ENCODE assay signal across 9 cellular contexts in the genomic region with DNA sequence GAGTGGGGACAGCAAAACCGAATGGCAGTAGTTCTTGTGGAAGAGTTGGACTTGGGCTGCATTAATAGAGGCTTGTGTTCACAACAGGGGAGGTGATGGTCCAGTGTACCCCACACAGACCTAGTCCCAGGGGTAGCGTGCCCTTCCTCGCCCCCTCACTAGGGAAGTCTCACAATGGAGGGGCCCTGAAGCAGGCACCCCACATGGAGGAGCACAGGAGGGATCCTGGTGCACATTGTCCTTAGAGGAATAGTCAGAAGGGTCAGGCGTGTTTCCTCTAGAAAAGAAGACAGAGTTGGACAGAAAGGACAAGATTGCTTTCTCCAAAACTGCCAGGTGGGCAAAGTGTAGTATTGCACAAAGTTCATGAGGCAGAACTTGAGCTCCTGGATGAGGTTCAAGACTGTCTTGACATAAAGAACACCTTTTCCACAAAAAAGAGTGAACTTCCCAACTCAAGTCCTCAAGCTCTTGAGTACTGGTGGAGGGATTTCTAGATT. TPM values are rescaled to one million over a fixed set of nuclear protein-coding genes. Genes with fewer than 3 reads are reported as not detected.
A peak's percentile ranks its signal among the peaks of the same experiment; 100 is the strongest.
DNase-seq lines count a peak whose midpoint lies in the region; ATAC-seq, FAIRE-seq and TF ChIP-seq lines count a peak whose summit lies in the region.
"Had no signal": no experiment of that assay in that cellular context is flagged by ENCODE, and none has a peak within 500 bp of the region (broad histone marks: within the 10 kb centered on the region; RNA-seq: fewer than 3 reads in every experiment).

No MANE protein-coding gene starts in this region.

- H3K36me3 Mint-ChIP-seq in activated T-cell treated with anti-CD3 and anti-CD28 coated beads, Interleukin-2, amount 50 U/mL, for 72 hours (ENCODE audit: insufficient read depth in 2 of 2) = no peaks in the 10 kb centered on the region
- no peaks in the 10 kb centered on the region for H3K36me3 Mint-ChIP-seq in activated CD8-positive, alpha-beta T cell treated with anti-CD3 and anti-CD28 coated beads for 36 hours (ENCODE audit: low read depth)
- no peaks in the 10 kb centered on the region for H3K36me3 Mint-ChIP-seq in CD8-positive, alpha-beta T cell
- H3K36me3 Mint-ChIP-seq: activated naive CD4-positive, alpha-beta T cell treated with anti-CD3 and anti-CD28 coated beads, Interleukin-2, amount 50 U/mL, for 24 hours had no signal

- no peak for FAIRE-seq in HepG2 (lab: Jason Lieb, UNC)

- H3K4me2 ChIP-seq in HepG2 (ENCODE audit: low read depth, low read length) = peak overlapping the region; percentile 99

- WGBS in HepG2 (ENCODE audit: low lambda C conversion rate) = 73% methylated on average over 4 of the region's 4 CpGs

- TF ChIP-seq RAD21 in HepG2 (CRISPR knock-in tag; IDR thresholded peaks at IDR 0.05) = no peak

- TF ChIP-seq CTCF in activated CD8-positive, alpha-beta T cell treated with anti-CD3 and anti-CD28 coated beads for 36 hours (IDR thresholded peaks at IDR 0.05) = no peak
- TF ChIP-seq CTCF in HepG2 (CRISPR knock-in tag; IDR thresholded peaks at IDR 0.05) (no peak), upper lobe of right lung (IDR thresholded peaks at IDR 0.05) (no peak)
- no peak for TF ChIP-seq CTCF in CD8-positive, alpha-beta T cell (IDR thresholded peaks at IDR 0.05)

- peak in 1 of 2 donors; percentile 6 for ATAC-seq in activated T-cell treated with anti-CD3 and anti-CD28 coated beads, Interleukin-2, amount 50 U/mL, for 72 hours (replicated peaks in 1 of 2)
- peak; percentile 40 for ATAC-seq in activated CD8-positive, alpha-beta T cell treated with anti-CD3 and anti-CD28 coated beads for 36 hours
- ATAC-seq in HepG2 (no peak; the same call in 2 of the 3 replicates), upper lobe of right lung (no peak), GM18498 (IDR thresholded peaks at IDR 0.05; ENCODE audit: unreplicated experiment) (no peak)
- no peak for ATAC-seq in CD8-positive, alpha-beta T cell

- H3K4me3 ChIP-seq in HepG2 (replicated peaks in 1 of 3; ENCODE audit: insufficient read depth in 1 of 3, low read depth in 2 of 3, low read length in 3 of 3) (no peak overlapping the region), upper lobe of right lung (peak overlapping the region; percentile 25)
- no peak overlapping the region for H3K4me3 ChIP-seq in CD8-positive, alpha-beta T cell (ENCODE audit: low read depth, low read length)

- no peak for DNase-seq in activated T-cell treated with anti-CD3 and anti-CD28 coated beads, Interleukin-2, amount 50 U/mL, for 72 hours
- no peak for DNase-seq in activated T-cell treated with anti-CD3 and anti-CD28 coated beads, Interleukin-2, amount 50 U/mL, for 1 hour
- no peak for DNase-seq in activated CD8-positive, alpha-beta T cell treated with anti-CD3 and anti-CD28 coated beads for 36 hours
- DNase-seq in HepG2 (ENCODE audit: low spot score) (no peak), upper lobe of right lung (no peak), ureter (ENCODE audit: low spot score) (no peak)
- no peak for DNase-seq in CD8-positive, alpha-beta T cell

- intact Hi-C loops in activated CD8-positive, alpha-beta T cell treated with anti-CD3 and anti-CD28 coated beads for 36 hours (cut with micrococcal nuclease) = no loop called here
- intact Hi-C loops in HepG2 (cut with micrococcal nuclease; ENCODE audit: unreplicated experiment) = no loop called here
- intact Hi-C loops in upper lobe of right lung (cut with DNase I) = loop anchor here (2.0 to 5.0 kb wide), 2 partner anchors 51 to 258 kb away; no protein-coding TSS in a partner anchor
- intact Hi-C loops in CD8-positive, alpha-beta T cell (cut with DNase I, micrococcal nuclease) = loop anchor here (2.0 to 10.0 kb wide), 5 partner anchors 504 to 861 kb away; a partner anchor contains a TSS

- H3K27ac ChIP-seq in HepG2 (ENCODE audit: extremely low read length, insufficient read depth, low read length) = no peak overlapping the region
- peak overlapping the region; percentile 6 for H3K27ac ChIP-seq in upper lobe of right lung
- H3K27ac ChIP-seq in CD8-positive, alpha-beta T cell (ENCODE audit: low read depth, low read length) = no peak overlapping the region

- peaks cover 13% of the 10 kb centered on the region for H3K4me1 Mint-ChIP-seq in activated T-cell treated with anti-CD3 and anti-CD28 coated beads, Interleukin-2, amount 50 U/mL, for 72 hours (ENCODE audit: low read depth)
- H3K4me1 Mint-ChIP-seq in activated CD8-positive, alpha-beta T cell treated with anti-CD3 and anti-CD28 coated beads for 36 hours (ENCODE audit: low read depth) = peaks cover 5% of the 10 kb centered on the region
- peaks cover 10% of the 10 kb centered on the region for H3K4me1 Mint-ChIP-seq in CD8-positive, alpha-beta T cell (ENCODE audit: low read depth)

- no peak overlapping the region for H3K27ac Mint-ChIP-seq in activated T-cell treated with anti-CD3 and anti-CD28 coated beads, Interleukin-2, amount 50 U/mL, for 72 hours
- no peak overlapping the region for H3K27ac Mint-ChIP-seq in activated CD8-positive, alpha-beta T cell treated with anti-CD3 and anti-CD28 coated beads for 36 hours
- H3K27ac Mint-ChIP-seq in CD8-positive, alpha-beta T cell = no peak overlapping the region
- H3K27ac Mint-ChIP-seq: activated naive CD4-positive, alpha-beta T cell treated with anti-CD3 and anti-CD28 coated beads, Interleukin-2, amount 50 U/mL, for 24 hours had no signal

- TF ChIP-seq EP300 in HepG2 (IDR thresholded peaks at IDR 0.05; ENCODE audit: low read depth in 2 of 2, low read length in 2 of 2) (no peak), HepG2 (CRISPR knock-in tag; IDR thresholded peaks at IDR 0.05; ENCODE audit: borderline replicate concordance) (no peak)

- no peaks in the 10 kb centered on the region for H3K79me2 ChIP-seq in HepG2 (ENCODE audit: insufficient read depth, low read length)

- no peaks in the 10 kb centered on the region for H3K27me3 ChIP-seq in HepG2 (ENCODE audit: control insufficient read depth in 1 of 2, insufficient read depth in 2 of 2, low read length in 2 of 2)
- no peaks in the 10 kb centered on the region for H3K27me3 ChIP-seq in upper lobe of right lung
- no peaks in the 10 kb centered on the region for H3K27me3 ChIP-seq in CD8-positive, alpha-beta T cell (ENCODE audit: insufficient read depth, low read length)

- TF ChIP-seq POLR2A in HepG2 (IDR thresholded peaks at IDR 0.05; ENCODE audit: insufficient read depth in 1 of 2, low read depth in 2 of 2, low read length in 2 of 2) = peak in 1 of 2 experiments; percentile 25; a peak in 1 of 4 replicates

- H3K9ac ChIP-seq in HepG2 (ENCODE audit: insufficient read depth, low read depth, low read length) = no peak overlapping the region

- peaks cover 13 to 26% of the 10 kb centered on the region in 2 experiments for H3K36me3 ChIP-seq in HepG2 (replicated peaks in 1 of 2; ENCODE audit: control insufficient read depth in 1 of 2, insufficient read depth in 2 of 2, low read length in 2 of 2)
- peaks cover 38% of the 10 kb centered on the region for H3K36me3 ChIP-seq in upper lobe of right lung
- no peaks in the 10 kb centered on the region for H3K36me3 ChIP-seq in CD8-positive, alpha-beta T cell (ENCODE audit: insufficient read depth, low read length)

- no TSS peak for BruUV-seq in HepG2 (replicated peaks; lab: Mats Ljungman, UMichigan)

- H3K4me3 Mint-ChIP-seq in activated T-cell treated with anti-CD3 and anti-CD28 coated beads, Interleukin-2, amount 50 U/mL, for 72 hours = peak overlapping the region; percentile 7 to 22
- no peak overlapping the region for H3K4me3 Mint-ChIP-seq in activated CD8-positive, alpha-beta T cell treated with anti-CD3 and anti-CD28 coated beads for 36 hours
- H3K4me3 Mint-ChIP-seq in CD8-positive, alpha-beta T cell = no peak overlapping the region
- H3K4me3 Mint-ChIP-seq: activated naive CD4-positive, alpha-beta T cell treated with anti-CD3 and anti-CD28 coated beads, Interleukin-2, amount 50 U/mL, for 24 hours had no signal

- H4K20me1 ChIP-seq in HepG2 (ENCODE audit: insufficient read depth, low read length) = no peaks in the 10 kb centered on the region

- in situ Hi-C loops in HepG2 (cut with HindIII; ENCODE audit: extremely low pct_ligation_motif_present, low pct_unique_long_range_greater_than_20kb) = loop anchor here (5.0 kb wide), 2 partner anchors 46 to 256 kb away; no protein-coding TSS in a partner anchor

- no peak overlapping the region for H2AFZ ChIP-seq in HepG2 (ENCODE audit: low read length)

- POLR2A ChIA-PET in activated CD8-positive, alpha-beta T cell treated with anti-CD3 and anti-CD28 coated beads for 36 hours (lab: Charles Lee) = interaction anchor here (1.3 to 1.4 kb wide), 2 partner anchors 39 to 268 kb away, joined by 3 to 4 read pairs; no protein-coding TSS in a partner anchor
- POLR2A ChIA-PET in HepG2 (lab: Yijun Ruan, JAX) = interaction anchor here (0.7 to 4.8 kb wide), 9 partner anchors 16 to 270 kb away, joined by 3 to 31 read pairs (median 7); a partner anchor contains a TSS
- POLR2A ChIA-PET in CD8-positive, alpha-beta T cell (lab: Charles Lee) = interaction anchor here (1.3 kb wide), 1 partner anchor 271 kb away, joined by 3 read pairs; no protein-coding TSS in a partner anchor

- CTCF ChIA-PET in activated CD8-positive, alpha-beta T cell treated with anti-CD3 and anti-CD28 coated beads for 36 hours (lab: Charles Lee) = interaction anchor here (0.6 to 5.5 kb wide), 41 partner anchors 8 to 861 kb away, joined by 3 to 67 read pairs (median 4); a partner anchor contains a TSS
- CTCF ChIA-PET in HepG2 (lab: Yijun Ruan, JAX; ENCODE audit: low intra/inter-chr PET ratio, low total read pairs) = interaction anchor here (0.8 to 4.2 kb wide), 3 partner anchors 9 to 267 kb away, joined by 3 to 89 read pairs (median 40); a partner anchor contains a TSS
- CTCF ChIA-PET in CD8-positive, alpha-beta T cell (lab: Charles Lee) = interaction anchor here (0.6 to 2.5 kb wide), 21 partner anchors 8 to 624 kb away, joined by 3 to 15 read pairs (median 5); a partner anchor contains a TSS

- H3K27me3 Mint-ChIP-seq in activated T-cell treated with anti-CD3 and anti-CD28 coated beads, Interleukin-2, amount 50 U/mL, for 72 hours (ENCODE audit: low read depth) = no peaks in the 10 kb centered on the region
- no peaks in the 10 kb centered on the region for H3K27me3 Mint-ChIP-seq in activated CD8-positive, alpha-beta T cell treated with anti-CD3 and anti-CD28 coated beads for 36 hours
- no peaks in the 10 kb centered on the region for H3K27me3 Mint-ChIP-seq in CD8-positive, alpha-beta T cell (ENCODE audit: low read depth)
- H3K27me3 Mint-ChIP-seq: activated naive CD4-positive, alpha-beta T cell treated with anti-CD3 and anti-CD28 coated beads, Interleukin-2, amount 50 U/mL, for 24 hours had no signal

- H3K4me1 ChIP-seq in HepG2 (ENCODE audit: insufficient read depth, low read length) (peaks cover 34% of the 10 kb centered on the region), upper lobe of right lung (peaks cover 13% of the 10 kb centered on the region)
- H3K4me1 ChIP-seq in CD8-positive, alpha-beta T cell (ENCODE audit: insufficient read depth, low read length) = peaks cover 7% of the 10 kb centered on the region

- H3K9me3 ChIP-seq in HepG2 (ENCODE audit: low read length) (no peaks in the 10 kb centered on the region), upper lobe of right lung (no peaks in the 10 kb centered on the region)
- no peaks in the 10 kb centered on the region for H3K9me3 ChIP-seq in CD8-positive, alpha-beta T cell (ENCODE audit: low read length)

- no peaks in the 10 kb centered on the region for H3K9me3 Mint-ChIP-seq in activated T-cell treated with anti-CD3 and anti-CD28 coated beads, Interleukin-2, amount 50 U/mL, for 72 hours
- H3K9me3 Mint-ChIP-seq in activated CD8-positive, alpha-beta T cell treated with anti-CD3 and anti-CD28 coated beads for 36 hours = no peaks in the 10 kb centered on the region
- no peaks in the 10 kb centered on the region for H3K9me3 Mint-ChIP-seq in CD8-positive, alpha-beta T cell
- H3K9me3 Mint-ChIP-seq: activated naive CD4-positive, alpha-beta T cell treated with anti-CD3 and anti-CD28 coated beads, Interleukin-2, amount 50 U/mL, for 24 hours had no signal

RNA-seq across cellular contexts. Expression of a gene that starts 23.3 kb away (rescaled TPM):
- 1 to 10 TPM; 1.7 TPM for total RNA-seq in activated T-cell treated with anti-CD3 and anti-CD28 coated beads, Interleukin-2, amount 50 U/mL, for 72 hours
- total RNA-seq in activated CD8-positive, alpha-beta T cell treated with anti-CD3 and anti-CD28 coated beads for 36 hours = 1 to 10 TPM; 1.3 to 1.4 TPM
- 35.3 and 42.8 TPM in 2 replicates for total RNA-seq in HepG2 (2016; rRNA removed; fragmentation: Illumina TruSeq; extraction: Trizol)
- total RNA-seq in HepG2 (2016; cell fraction: cytosol; rRNA removed; fragmentation: Illumina TruSeq; extraction: Trizol; ENCODE audit: low read depth) = 44.9 and 55.4 TPM in 2 replicates
- 31.7 and 40.5 TPM in 2 replicates for total RNA-seq in HepG2 (2016; cell fraction: insoluble cytoplasmic fraction; rRNA removed; fragmentation: Illumina TruSeq; extraction: Trizol)
- total RNA-seq in HepG2 (2016; cell fraction: membrane; rRNA removed; fragmentation: Illumina TruSeq; extraction: Trizol) = 91.7 and 102 TPM in 2 replicates
- 18.1 and 22.1 TPM in 2 replicates for total RNA-seq in HepG2 (2016; cell fraction: nucleus; rRNA removed; fragmentation: Illumina TruSeq; extraction: Trizol)
- polyA plus RNA-seq in HepG2 (2011; rRNA removed) = 15.5 and 23.4 TPM in 2 replicates
- polyA plus RNA-seq in HepG2 (2011; cell fraction: cytosol; rRNA removed) = 13.9 and 23.8 TPM in 2 replicates
- 5.6 and 10.0 TPM in 2 replicates for polyA plus RNA-seq in HepG2 (2011; cell fraction: nucleus; rRNA removed)
- polyA plus RNA-seq in HepG2 (2012) = 18.2 and 18.3 TPM in 2 replicates
- 63.9 and 73.6 TPM in 2 replicates for polyA plus RNA-seq in HepG2 (2016; cell fraction: cytosol; fragmentation: Illumina TruSeq; extraction: Trizol; ENCODE audit: low read depth)
- 38.8 and 47.8 TPM in 2 replicates for polyA plus RNA-seq in HepG2 (2016; cell fraction: insoluble cytoplasmic fraction; fragmentation: Illumina TruSeq; extraction: Trizol; ENCODE audit: low read depth)
- 98.0 and 100 TPM in 2 replicates for polyA plus RNA-seq in HepG2 (2016; cell fraction: membrane; fragmentation: Illumina TruSeq; extraction: Trizol; ENCODE audit: low read depth)
- polyA plus RNA-seq in HepG2 (2016; cell fraction: nucleus; fragmentation: Illumina TruSeq; extraction: Trizol; ENCODE audit: insufficient read depth, low read depth) = 24.8 and 26.8 TPM in 2 replicates
- polyA minus RNA-seq in HepG2 (2011; rRNA and poly(A)+ RNA removed; ENCODE audit: low replicate concordance) = 1.9 and 16.9 TPM in 2 replicates
- 6.6 and 10.3 TPM in 2 replicates for polyA minus RNA-seq in HepG2 (2011; cell fraction: cytosol; rRNA and poly(A)+ RNA removed)
- 4.9 and 9.0 TPM in 2 replicates for polyA minus RNA-seq in HepG2 (2011; cell fraction: nucleus; rRNA and poly(A)+ RNA removed)
- 3.6 TPM for total RNA-seq in upper lobe of right lung
- total RNA-seq in CD8-positive, alpha-beta T cell = 10 to 100 TPM; 13.4 to 17.0 TPM
- total RNA-seq in ureter = 13.5 TPM

RNA-seq across cellular contexts. Expression of a gene that starts 37.6 kb away (rescaled TPM):
- not detected for total RNA-seq in activated T-cell treated with anti-CD3 and anti-CD28 coated beads, Interleukin-2, amount 50 U/mL, for 72 hours
- not detected for total RNA-seq in activated CD8-positive, alpha-beta T cell treated with anti-CD3 and anti-CD28 coated beads for 36 hours
- total RNA-seq in HepG2 (2016; rRNA removed; fragmentation: Illumina TruSeq; extraction: Trizol) (not detected in 2 replicates), upper lobe of right lung (0.81 TPM), ureter (0.89 TPM)
- total RNA-seq in HepG2 (2016; cell fraction: cytosol; rRNA removed; fragmentation: Illumina TruSeq; extraction: Trizol; ENCODE audit: low read depth) = not detected in 2 replicates
- total RNA-seq in HepG2 (2016; cell fraction: insoluble cytoplasmic fraction; rRNA removed; fragmentation: Illumina TruSeq; extraction: Trizol) = not detected in 2 replicates
- not detected in 2 replicates for total RNA-seq in HepG2 (2016; cell fraction: membrane; rRNA removed; fragmentation: Illumina TruSeq; extraction: Trizol)
- total RNA-seq in HepG2 (2016; cell fraction: nucleus; rRNA removed; fragmentation: Illumina TruSeq; extraction: Trizol) = not detected in 2 replicates
- polyA plus RNA-seq in HepG2 (2011; rRNA removed) = 0.05 TPM in 1 of 2 replicates, not detected in the other
- 0.03 and 0.06 TPM in 2 replicates for polyA plus RNA-seq in HepG2 (2011; cell fraction: cytosol; rRNA removed)
- polyA plus RNA-seq in HepG2 (2011; cell fraction: nucleus; rRNA removed) = 0.12 and 0.21 TPM in 2 replicates
- polyA plus RNA-seq in HepG2 (2012) = not detected in 2 replicates
- not detected in 2 replicates for polyA plus RNA-seq in HepG2 (2016; cell fraction: cytosol; fragmentation: Illumina TruSeq; extraction: Trizol; ENCODE audit: low read depth)
- polyA plus RNA-seq in HepG2 (2016; cell fraction: insoluble cytoplasmic fraction; fragmentation: Illumina TruSeq; extraction: Trizol; ENCODE audit: low read depth) = not detected in 2 replicates
- not detected in 2 replicates for polyA plus RNA-seq in HepG2 (2016; cell fraction: membrane; fragmentation: Illumina TruSeq; extraction: Trizol; ENCODE audit: low read depth)
- polyA plus RNA-seq in HepG2 (2016; cell fraction: nucleus; fragmentation: Illumina TruSeq; extraction: Trizol; ENCODE audit: insufficient read depth, low read depth) = not detected in 2 replicates
- not detected in 2 replicates for polyA minus RNA-seq in HepG2 (2011; rRNA and poly(A)+ RNA removed; ENCODE audit: low replicate concordance)
- polyA minus RNA-seq in HepG2 (2011; cell fraction: cytosol; rRNA and poly(A)+ RNA removed) = not detected in 2 replicates
- polyA minus RNA-seq in HepG2 (2011; cell fraction: nucleus; rRNA and poly(A)+ RNA removed) = not detected in 2 replicates
- total RNA-seq in CD8-positive, alpha-beta T cell = not detected

RNA-seq across cellular contexts. Expression of a gene that starts 55.6 kb away (rescaled TPM):
- 1 to 10 TPM; 1.9 to 3.9 TPM for total RNA-seq in activated T-cell treated with anti-CD3 and anti-CD28 coated beads, Interleukin-2, amount 50 U/mL, for 72 hours
- total RNA-seq in activated CD8-positive, alpha-beta T cell treated with anti-CD3 and anti-CD28 coated beads for 36 hours = 1 to 10 TPM; 1.6 to 1.7 TPM
- 9.3 and 13.3 TPM in 2 replicates for total RNA-seq in HepG2 (2016; rRNA removed; fragmentation: Illumina TruSeq; extraction: Trizol)
- 19.4 and 23.0 TPM in 2 replicates for total RNA-seq in HepG2 (2016; cell fraction: cytosol; rRNA removed; fragmentation: Illumina TruSeq; extraction: Trizol; ENCODE audit: low read depth)
- total RNA-seq in HepG2 (2016; cell fraction: insoluble cytoplasmic fraction; rRNA removed; fragmentation: Illumina TruSeq; extraction: Trizol) = 9.5 and 12.4 TPM in 2 replicates
- 7.5 and 8.0 TPM in 2 replicates for total RNA-seq in HepG2 (2016; cell fraction: membrane; rRNA removed; fragmentation: Illumina TruSeq; extraction: Trizol)
- total RNA-seq in HepG2 (2016; cell fraction: nucleus; rRNA removed; fragmentation: Illumina TruSeq; extraction: Trizol) = 11.8 and 12.5 TPM in 2 replicates
- polyA plus RNA-seq in HepG2 (2011; rRNA removed) = 15.8 and 19.0 TPM in 2 replicates
- 11.5 and 12.7 TPM in 2 replicates for polyA plus RNA-seq in HepG2 (2011; cell fraction: cytosol; rRNA removed)
- 51.5 and 56.0 TPM in 2 replicates for polyA plus RNA-seq in HepG2 (2011; cell fraction: nucleus; rRNA removed)
- polyA plus RNA-seq in HepG2 (2012) = 12.2 and 14.5 TPM in 2 replicates
- polyA plus RNA-seq in HepG2 (2016; cell fraction: cytosol; fragmentation: Illumina TruSeq; extraction: Trizol; ENCODE audit: low read depth) = 1.2 and 1.3 TPM in 2 replicates
- polyA plus RNA-seq in HepG2 (2016; cell fraction: insoluble cytoplasmic fraction; fragmentation: Illumina TruSeq; extraction: Trizol; ENCODE audit: low read depth) = 12.0 and 16.7 TPM in 2 replicates
- polyA plus RNA-seq in HepG2 (2016; cell fraction: membrane; fragmentation: Illumina TruSeq; extraction: Trizol; ENCODE audit: low read depth) = 3.4 and 3.9 TPM in 2 replicates
- polyA plus RNA-seq in HepG2 (2016; cell fraction: nucleus; fragmentation: Illumina TruSeq; extraction: Trizol; ENCODE audit: insufficient read depth, low read depth) = 29.9 and 34.7 TPM in 2 replicates
- polyA minus RNA-seq in HepG2 (2011; rRNA and poly(A)+ RNA removed; ENCODE audit: low replicate concordance) = 50.6 and 65.9 TPM in 2 replicates
- 12.0 and 12.7 TPM in 2 replicates for polyA minus RNA-seq in HepG2 (2011; cell fraction: cytosol; rRNA and poly(A)+ RNA removed)
- polyA minus RNA-seq in HepG2 (2011; cell fraction: nucleus; rRNA and poly(A)+ RNA removed) = 40.8 and 41.1 TPM in 2 replicates
- total RNA-seq in upper lobe of right lung = 76.3 TPM
- total RNA-seq in CD8-positive, alpha-beta T cell = 1 to 10 TPM; 2.0 to 2.4 TPM
- 85.7 TPM for total RNA-seq in ureter

Comparison
In these comparisons a context has a peak if more than half of its experiments do, and no peak if none do; other contexts are left out.
1. H3K4me3 Mint-ChIP-seq: peak in activated T-cell treated with anti-CD3 and anti-CD28 coated beads, Interleukin-2, amount 50 U/mL, for 72 hours (2 of 2); none in activated CD8-positive, alpha-beta T cell treated with anti-CD3 and anti-CD28 coated beads for 36 hours (single experiment) and CD8-positive, alpha-beta T cell (single experiment).
2. intact Hi-C loops: an anchor here in upper lobe of right lung (2.0 to 5.0 kb wide) and CD8-positive, alpha-beta T cell (2.0 to 10.0 kb wide); none called in activated CD8-positive, alpha-beta T cell treated with anti-CD3 and anti-CD28 coated beads for 36 hours and HepG2.